8 cellular contexts compared by ENCODE assay signal in genomic region chr19:47745010-47745901, GRCh38. TPM values are rescaled to one million over a fixed set of nuclear protein-coding genes. Genes with fewer than 3 reads are reported as not detected.
A peak's percentile ranks its signal among the peaks of the same experiment; 100 is the strongest.
DNase-seq lines count a peak whose midpoint lies in the region; ATAC-seq lines count a peak whose summit lies in the region.

Gene NOP53, plus strand, starts transcription at chr19:47745546. Its CDS starts 14 bp downstream, at chr19:47745560.

- H3K27me3 ChIP-seq in CD8-positive, alpha-beta memory T cell (ENCODE audit: insufficient read depth, low read length, poor library complexity, severe bottlenecking), result no peaks in the 10 kb centered on the region

- peaks cover 48% of the 10 kb centered on the region for H3K4me1 ChIP-seq in CD8-positive, alpha-beta memory T cell (ENCODE audit: insufficient read depth, low read length)

- H3K27me3 Mint-ChIP-seq in CD8-positive, alpha-beta memory T cell, result peaks cover 0 to 2% of the 10 kb centered on the region in 2 donors
- no peaks in the 10 kb centered on the region for H3K27me3 Mint-ChIP-seq in effector memory CD8-positive, alpha-beta T cell
- no peaks in the 10 kb centered on the region for H3K27me3 Mint-ChIP-seq in memory B cell

- H3K27ac Mint-ChIP-seq in CD8-positive, alpha-beta memory T cell, result peak within 1 kb of the TSS; percentile 89 to 100 (median 99)
- H3K27ac Mint-ChIP-seq in effector memory CD8-positive, alpha-beta T cell, result peak within 1 kb of the TSS; percentile 99
- peak within 1 kb of the TSS; percentile 99 for H3K27ac Mint-ChIP-seq in memory B cell

- peaks cover 30% of the 10 kb centered on the region for H3K36me3 ChIP-seq in CD8-positive, alpha-beta memory T cell (ENCODE audit: insufficient read depth, low read length)

- ATAC-seq in GM21360 (IDR thresholded peaks at IDR 0.05; ENCODE audit: unreplicated experiment), result peak; percentile 61
- ATAC-seq in effector memory CD8-positive, alpha-beta T cell (replicated peaks), result peak; percentile 81
- ATAC-seq in memory B cell (ENCODE audit: low read depth), result peak; percentile 84

- peak within 1 kb of the TSS; percentile 92 for H3K27ac ChIP-seq in CD8-positive, alpha-beta memory T cell (ENCODE audit: low read depth, low read length)

- CTCF ChIA-PET in CD8-positive, alpha-beta memory T cell (lab: Charles Lee), result interaction anchor here (1.0 to 3.9 kb wide), 6 partner anchors 22 to 314 kb away, joined by 3 to 20 read pairs (median 4); partner anchors contain the start of gene NAPA

- H3K9me3 ChIP-seq in CD8-positive, alpha-beta memory T cell (ENCODE audit: low read length), result no peaks in the 10 kb centered on the region

- H3K36me3 Mint-ChIP-seq in CD8-positive, alpha-beta memory T cell, result peaks cover 5 to 34% (median 9%) of the 10 kb centered on the region in 3 donors
- peaks cover 44% of the 10 kb centered on the region for H3K36me3 Mint-ChIP-seq in effector memory CD8-positive, alpha-beta T cell (ENCODE audit: insufficient read depth)
- H3K36me3 Mint-ChIP-seq in memory B cell, result peaks cover 10% of the 10 kb centered on the region

- peak within 1 kb of the TSS; percentile 81 for H3K4me3 ChIP-seq in CD8-positive, alpha-beta memory T cell (ENCODE audit: low read length)

- POLR2A ChIA-PET in CD8-positive, alpha-beta memory T cell (lab: Charles Lee), result interaction anchor here (1.0 to 1.7 kb wide), 3 partner anchors 10 to 33 kb away, joined by 3 to 7 read pairs (median 3); partner anchors contain the start of gene SELENOW

- DNase-seq in CD8-positive, alpha-beta memory T cell, result peak; percentile 94 to 98 (median 97)
- peak; percentile 72 to 100 (median 97) for DNase-seq in HUDEP-2 (lab: John Stamatoyannopoulos, UW; ENCODE audit: unreplicated experiment in 76 of 76)
- DNase-seq in NOMO-1 treated with dmso at 0.1 percent for 144 hours (lab: John Stamatoyannopoulos, UW; ENCODE audit: unreplicated experiment), result peak; percentile 90
- peak; percentile 96 to 97 for DNase-seq in activated CD8-positive, alpha-beta memory T cell treated with anti-CD3 and anti-CD28 coated beads for 4 hours (ENCODE audit: low read depth in 2 of 2)
- peak; percentile 96 to 97 (median 97) for DNase-seq in effector memory CD8-positive, alpha-beta T cell
- DNase-seq in memory B cell (ENCODE audit: low spot score in 2 of 2), result peak; percentile 96 to 97
- peak; percentile 97 for DNase-seq in stimulated activated CD8-positive, alpha-beta memory T cell treated with anti-CD3 and anti-CD28 coated beads, Interleukin-12 subunit alpha, Interleukin-12 subunit beta, amount 100 ng/mL, for 1 hour (ENCODE audit: low read depth)

- peak within 1 kb of the TSS; percentile 90 to 100 (median 100) for H3K4me3 Mint-ChIP-seq in CD8-positive, alpha-beta memory T cell
- H3K4me3 Mint-ChIP-seq in effector memory CD8-positive, alpha-beta T cell, result peak within 1 kb of the TSS; percentile 97 to 99
- peak within 1 kb of the TSS; percentile 96 for H3K4me3 Mint-ChIP-seq in memory B cell

- no peaks in the 10 kb centered on the region for H3K9me3 Mint-ChIP-seq in CD8-positive, alpha-beta memory T cell
- H3K9me3 Mint-ChIP-seq in effector memory CD8-positive, alpha-beta T cell, result no peaks in the 10 kb centered on the region
- peaks cover 2% of the 10 kb centered on the region for H3K9me3 Mint-ChIP-seq in memory B cell

- peaks cover 25 to 43% (median 35%) of the 10 kb centered on the region in 3 donors for H3K4me1 Mint-ChIP-seq in CD8-positive, alpha-beta memory T cell
- H3K4me1 Mint-ChIP-seq in effector memory CD8-positive, alpha-beta T cell (ENCODE audit: low read depth in 2 of 2), result peaks cover 23 to 25% of the 10 kb centered on the region in 2 donors
- H3K4me1 Mint-ChIP-seq in memory B cell, result peaks cover 21% of the 10 kb centered on the region

RNA-seq across cellular contexts. Expression of gene NOP53, which starts in this region (rescaled TPM):
- 100 to 1,000 TPM; 236 to 243 TPM for total RNA-seq in CD8-positive, alpha-beta memory T cell
- polyA plus RNA-seq in CD8-positive, alpha-beta memory T cell, result 196 TPM

Comparison
In these comparisons a context has a peak if more than half of its experiments do, and no peak if none do; other contexts are left out.
1. Peak in every context shown above with its lines: DNase-seq, ATAC-seq, H3K4me3 ChIP-seq and H3K27ac ChIP-seq.